8 cellular contexts compared by ENCODE assay signal in the genomic region with DNA sequence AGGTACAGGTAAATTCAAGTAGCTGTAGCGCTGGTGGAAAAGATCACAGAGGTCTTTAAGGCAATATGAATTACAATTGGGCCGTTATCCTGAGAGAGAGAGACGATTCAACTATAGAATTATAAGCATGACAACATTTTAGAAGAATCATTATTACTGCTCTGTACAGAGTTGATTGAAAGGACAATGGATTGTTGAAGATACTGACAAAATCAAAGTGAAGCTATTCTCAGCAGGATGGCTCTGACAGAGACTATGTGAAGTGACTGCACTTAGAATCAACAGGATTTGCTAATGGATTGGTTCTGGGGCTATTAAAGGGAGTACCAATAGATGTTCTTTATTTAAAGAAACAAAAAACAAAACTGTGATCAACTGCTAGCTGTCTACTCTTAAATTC.
"Had no signal": no experiment of that assay in that cellular context is flagged by ENCODE, and none has a peak within 500 bp of the region (broad histone marks: within the 10 kb centered on the region; RNA-seq: fewer than 3 reads in every experiment).

No MANE protein-coding gene starts in this region.

- ATAC-seq: HCT116 had no signal

- H3K9ac ChIP-seq: GM23248 had no signal

- H3K27ac ChIP-seq: GM23248 had no signal

- H3K4me3 Mint-ChIP-seq: H9, HFFc6 had no signal

- DNase-seq: GM23248, GOT3, H7, H9, HCEC 1CT, HFFc6 had no signal

- H3K36me3 ChIP-seq: HAP-1 had no signal

- H3K9me3 ChIP-seq: HAP-1 had no signal

- H3K4me1 ChIP-seq: HAP-1 had no signal

- H3K9me3 Mint-ChIP-seq: H9 had no signal

- H3K27ac Mint-ChIP-seq: H9, HFFc6 had no signal

- H2AFZ ChIP-seq: GM23248 had no signal

- H3K4me3 ChIP-seq: GM23248, HAP-1 had no signal
